In genomic region chr7:103972779-103973434, GRCh38 we compare ENCODE assay signal across 36 cellular contexts. TPM values are rescaled to one million over a fixed set of nuclear protein-coding genes. Genes with fewer than 3 reads are reported as not detected.
"Had no signal": no experiment of that assay in that cellular context is flagged by ENCODE, and none has a peak within 500 bp of the region (broad histone marks: within the 10 kb centered on the region; RNA-seq: fewer than 3 reads in every experiment).

No MANE protein-coding gene starts in this region.

- FAIRE-seq: colon had no signal

- H3K27ac ChIP-seq: brain microvascular endothelial cell, Peyer's patch, SJSA1, WERI-Rb-1 had no signal

- H3K36me3 ChIP-seq: brain microvascular endothelial cell, Peyer's patch, SJSA1, WERI-Rb-1 had no signal

- H3K27ac Mint-ChIP-seq: activated CD4-positive, alpha-beta memory T cell treated with anti-CD3 and anti-CD28 coated beads, Interleukin-2, amount 10 ng/mL, durations not matched to agents 7 days and 5 days; activated CD8-positive, alpha-beta memory T cell treated with anti-CD3 and anti-CD28 coated beads, Interleukin-2, amount 10 ng/mL, durations not matched to agents 7 days and 5 days; activated naive CD4-positive, alpha-beta T cell treated with anti-CD3 and anti-CD28 coated beads, Interleukin-2, amount 10 ng/mL, durations not matched to agents 7 days and 5 days; activated naive CD8-positive, alpha-beta T cell had no signal

- H3K4me3 ChIP-seq: Peyer's patch, SJSA1 had no signal

- H3K4me3 Mint-ChIP-seq: activated CD4-positive, alpha-beta memory T cell treated with anti-CD3 and anti-CD28 coated beads, Interleukin-2, amount 10 ng/mL, durations not matched to agents 7 days and 5 days; activated CD8-positive, alpha-beta memory T cell treated with anti-CD3 and anti-CD28 coated beads, Interleukin-2, amount 10 ng/mL, durations not matched to agents 7 days and 5 days; activated naive CD4-positive, alpha-beta T cell treated with anti-CD3 and anti-CD28 coated beads, Interleukin-2, amount 10 ng/mL, durations not matched to agents 7 days and 5 days; activated naive CD8-positive, alpha-beta T cell had no signal

- ATAC-seq: activated CD8-positive, alpha-beta memory T cell treated with anti-CD3 and anti-CD28 coated beads, Interleukin-2, amount 10 ng/mL, durations not matched to agents 7 days and 5 days; PC-3 had no signal

- H3K27me3 ChIP-seq: brain microvascular endothelial cell, Peyer's patch, SJSA1 had no signal

- H3K27me3 Mint-ChIP-seq: activated CD4-positive, alpha-beta memory T cell treated with anti-CD3 and anti-CD28 coated beads, Interleukin-2, amount 10 ng/mL, durations not matched to agents 7 days and 5 days; activated naive CD4-positive, alpha-beta T cell treated with anti-CD3 and anti-CD28 coated beads, Interleukin-2, amount 10 ng/mL, durations not matched to agents 7 days and 5 days had no signal

- H3K4me1 ChIP-seq: Peyer's patch, SJSA1 had no signal

- H3K9me3 Mint-ChIP-seq: activated CD4-positive, alpha-beta memory T cell treated with anti-CD3 and anti-CD28 coated beads, Interleukin-2, amount 10 ng/mL, durations not matched to agents 7 days and 5 days; activated naive CD4-positive, alpha-beta T cell treated with anti-CD3 and anti-CD28 coated beads, Interleukin-2, amount 10 ng/mL, durations not matched to agents 7 days and 5 days had no signal

- DNase-seq: activated CD4-positive, alpha-beta memory T cell treated with anti-CD3 and anti-CD28 coated beads, Interleukin-2, amount 10 ng/mL, durations not matched to agents 7 days and 5 days; activated CD4-positive, alpha-beta T cell treated with anti-CD3 and anti-CD28 coated beads for 1 hour; activated CD4-positive, alpha-beta T cell treated with anti-CD3 and anti-CD28 coated beads for 48 hours; activated CD4-positive, CD25-positive, alpha-beta regulatory T cell; activated CD8-positive, alpha-beta memory T cell treated with anti-CD3 and anti-CD28 coated beads for 24 hours; activated CD8-positive, alpha-beta memory T cell treated with anti-CD3 and anti-CD28 coated beads, Interleukin-2, amount 10 ng/mL, durations not matched to agents 7 days and 5 days; activated CD8-positive, alpha-beta memory T cell treated with anti-CD3 and anti-CD28 coated beads, Interleukin-2, amount 50 U/mL, for 48 hours; activated effector memory CD4-positive, alpha-beta T cell treated with Interleukin-2 at 50 U/mL for 16 hours; activated naive CD4-positive, alpha-beta T cell treated with anti-CD3 and anti-CD28 coated beads, Interleukin-2, amount 10 ng/mL, durations not matched to agents 7 days and 5 days; activated T-cell treated with anti-CD3 and anti-CD28 coated beads, Interleukin-2, amount 50 U/mL, for 48 hours; amniotic stem cell; aorta; brain microvascular endothelial cell; central memory CD4-positive, alpha-beta T cell; NCI-H1105; NCI-H1436; NCI-H1694; NCI-H1930; NCI-H2081 treated with DMSO at 0.1 percent for 48 hours; NCI-H2227 treated with DMSO at 0.1 percent for 48 hours; NCI-H446; NCI-H510A treated with DMSO at 0.1 percent for 48 hours; NCI-H526 treated with DMSO at 0.1 percent for 48 hours; NK-92 treated with Interleukin-12 subunit alpha and Interleukin-12 subunit beta, amount 100 ng/mL, for 24 hours; PC-3; Peyer's patch; RPMI8226; SHP77 treated with DMSO at 0.1 percent for 48 hours; T1000; WERI-Rb-1 had no signal

- H3K9me3 ChIP-seq: Peyer's patch, SJSA1 had no signal

- H3K4me1 Mint-ChIP-seq: activated CD4-positive, alpha-beta memory T cell treated with anti-CD3 and anti-CD28 coated beads, Interleukin-2, amount 10 ng/mL, durations not matched to agents 7 days and 5 days; activated CD8-positive, alpha-beta memory T cell treated with anti-CD3 and anti-CD28 coated beads, Interleukin-2, amount 10 ng/mL, durations not matched to agents 7 days and 5 days; activated naive CD4-positive, alpha-beta T cell treated with anti-CD3 and anti-CD28 coated beads, Interleukin-2, amount 10 ng/mL, durations not matched to agents 7 days and 5 days had no signal

- H3K36me3 Mint-ChIP-seq: activated CD8-positive, alpha-beta memory T cell treated with anti-CD3 and anti-CD28 coated beads, Interleukin-2, amount 10 ng/mL, durations not matched to agents 7 days and 5 days; activated naive CD4-positive, alpha-beta T cell treated with anti-CD3 and anti-CD28 coated beads, Interleukin-2, amount 10 ng/mL, durations not matched to agents 7 days and 5 days; activated naive CD8-positive, alpha-beta T cell had no signal

RNA-seq across cellular contexts. Expression of gene RELN, which starts 16.6 kb away (rescaled TPM):
- total RNA-seq: activated CD4-positive, alpha-beta memory T cell treated with anti-CD3 and anti-CD28 coated beads, Interleukin-2, amount 10 ng/mL, durations not matched to agents 7 days and 5 days; activated CD8-positive, alpha-beta memory T cell treated with anti-CD3 and anti-CD28 coated beads, Interleukin-2, amount 10 ng/mL, durations not matched to agents 7 days and 5 days; MCF 10A; T-helper 1 cell treated with Interleukin-12 subunit alpha and Interleukin-12 subunit beta and Interleukin-4 antibody, amounts not matched to agents 30 ng/mL and 1 ng/mL, for 36 hours; T-helper 2 cell treated with Interferon-gamma antibody and Interleukin-4, amounts not matched to agents 100 ng/mL and 5 ng/mL, for 36 hours had no signal
